20 cellular contexts compared by ENCODE assay signal in the genomic region with DNA sequence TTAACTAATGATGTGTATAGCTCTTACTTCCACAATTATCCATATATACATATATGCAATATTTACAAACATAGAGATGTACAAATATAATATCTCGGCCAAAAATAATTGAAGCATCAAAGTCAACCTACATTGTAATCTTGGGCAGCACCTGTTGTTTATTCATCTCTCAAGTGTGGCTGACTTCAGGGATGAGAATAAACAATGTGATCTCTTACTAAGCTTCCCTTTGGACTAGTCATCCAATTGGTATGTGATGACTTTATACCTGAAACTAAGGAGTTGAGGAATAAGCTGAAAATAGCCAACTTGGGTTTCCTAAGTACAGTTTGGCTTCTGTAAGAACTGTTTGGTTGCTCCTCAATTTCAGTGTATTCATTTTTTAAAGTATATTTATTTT.
DNase-seq lines count a peak whose midpoint lies in the region; ATAC-seq, FAIRE-seq and TF ChIP-seq lines count a peak whose summit lies in the region.
"Had no signal": no experiment of that assay in that cellular context is flagged by ENCODE, and none has a peak within 500 bp of the region (broad histone marks: within the 10 kb centered on the region; RNA-seq: fewer than 3 reads in every experiment).

No MANE protein-coding gene starts in this region.

- H3K9me2 ChIP-seq in PC-3 (replicated peaks; ENCODE audit: low read length): no peaks in the 10 kb centered on the region

- BruUV-seq in MCF 10A (replicated peaks; lab: Mats Ljungman, UMichigan): no TSS peak
- BruUV-seq in PC-3 (replicated peaks; lab: Mats Ljungman, UMichigan): no TSS peak

- TF ChIP-seq POLR2A in breast epithelium (IDR thresholded peaks at IDR 0.05): no peak

- DNase-seq in MCF 10A (ENCODE audit: unreplicated experiment): peak; percentile 74
- no peak for DNase-seq in breast epithelium (ENCODE audit: low spot score in 2 of 2)
- DNase-seq in PC-3: peak; percentile 90
- peak; percentile 89 for DNase-seq in epithelial cell of prostate (ENCODE audit: low read depth, low spot score)
- peak; percentile 70 for DNase-seq in urothelium cell line (ENCODE audit: low spot score)
- no peak for DNase-seq in D721Med (ENCODE audit: insufficient read length, low spot score)
- no peak for DNase-seq in stimulated activated naive CD8-positive, alpha-beta T cell treated with anti-CD3 and anti-CD28 coated beads, Interleukin-15, amount 100 ng/mL, for 72 hours
- DNase-seq in activated naive CD4-positive, alpha-beta T cell treated with Interleukin-2 at 50 U/mL for 16 hours: no peak
- DNase-seq: activated effector memory CD4-positive, alpha-beta T cell treated with anti-CD3 and anti-CD28 coated beads, Interleukin-2, amount 50 U/mL, for 16 hours; Caco-2; effector CD8-positive, alpha-beta T cell; foreskin melanocyte; KG1; NCI-H1694; NK-92 treated with Interleukin-12 subunit alpha and Interleukin-12 subunit beta, amount 100 ng/mL, for 24 hours had no signal

- POLR2A ChIA-PET in MCF 10A (lab: Yijun Ruan, JAX): no interaction called here
- POLR2A ChIA-PET in PC-3 (lab: Charles Lee; ENCODE audit: unreplicated experiment): no interaction called here

- FAIRE-seq in urothelium cell line (lab: Jason Lieb, UNC) (no peak), D721Med (lab: Jason Lieb, UNC) (no peak)

- no peaks in the 10 kb centered on the region for H3K9me3 ChIP-seq in breast epithelium
- no peaks in the 10 kb centered on the region for H3K9me3 ChIP-seq in PC-3 (ENCODE audit: low read length)
- H3K9me3 ChIP-seq: Caco-2 had no signal

- no peaks in the 10 kb centered on the region for H3K27me3 Mint-ChIP-seq in MCF 10A (ENCODE audit: insufficient read depth, unreplicated experiment)
- H3K27me3 Mint-ChIP-seq in stimulated activated naive CD8-positive, alpha-beta T cell treated with anti-CD3 and anti-CD28 coated beads, Interleukin-15, amount 100 ng/mL, for 72 hours: no peaks in the 10 kb centered on the region
- H3K27me3 Mint-ChIP-seq: brain; stimulated activated naive CD8-positive, alpha-beta T cell treated with anti-CD3 and anti-CD28 coated beads, Interleukin-15, Interleukin-2, amounts not matched to agents 100 ng/mL and 50 ng/mL, for 24 hours had no signal

- H3F3A ChIP-seq in PC-3 (ENCODE audit: low read length, unreplicated experiment): no peaks in the 10 kb centered on the region

- H3K27me3 ChIP-seq in breast epithelium (no peaks in the 10 kb centered on the region), PC-3 (ENCODE audit: low read length) (no peaks in the 10 kb centered on the region)

- no peaks in the 10 kb centered on the region for H4K20me1 ChIP-seq in PC-3 (ENCODE audit: low read length)

- H3K36me3 ChIP-seq in breast epithelium: no peaks in the 10 kb centered on the region
- no peaks in the 10 kb centered on the region for H3K36me3 ChIP-seq in PC-3 (ENCODE audit: low read depth, low read length)

- H3K4me1 ChIP-seq in breast epithelium (no peaks in the 10 kb centered on the region), PC-3 (ENCODE audit: insufficient read depth, low read length) (peaks cover 42% of the 10 kb centered on the region)

- H3K27ac Mint-ChIP-seq in MCF 10A (ENCODE audit: low read depth, unreplicated experiment): peak overlapping the region; percentile 11
- H3K27ac Mint-ChIP-seq in stimulated activated naive CD8-positive, alpha-beta T cell treated with anti-CD3 and anti-CD28 coated beads, Interleukin-15, amount 100 ng/mL, for 72 hours: no peak overlapping the region
- H3K27ac Mint-ChIP-seq: brain; GM23338; stimulated activated naive CD8-positive, alpha-beta T cell treated with anti-CD3 and anti-CD28 coated beads, Interleukin-15, Interleukin-2, amounts not matched to agents 100 ng/mL and 50 ng/mL, for 24 hours; WTC11 had no signal

- peaks cover 30% of the 10 kb centered on the region for H3K4me1 Mint-ChIP-seq in MCF 10A (ENCODE audit: insufficient read depth, unreplicated experiment)
- H3K4me1 Mint-ChIP-seq in stimulated activated naive CD8-positive, alpha-beta T cell treated with anti-CD3 and anti-CD28 coated beads, Interleukin-15, amount 100 ng/mL, for 72 hours: peaks cover 6% of the 10 kb centered on the region
- H3K4me1 Mint-ChIP-seq: brain, GM23338, WTC11 had no signal

- CTCF ChIA-PET in MCF 10A (lab: Yijun Ruan, JAX): interaction anchor here (0.5 to 0.6 kb wide), 2 partner anchors 182 to 330 kb away, joined by 4 to 5 read pairs; no protein-coding TSS in a partner anchor
- CTCF ChIA-PET in PC-3 (lab: Charles Lee): no interaction called here

- H3K4me2 ChIP-seq in PC-3 (ENCODE audit: low read length): peak overlapping the region; percentile 5; the same call in 1 of the 2 replicates
- H3K4me2 ChIP-seq: GM23338 had no signal

- H3K9me3 Mint-ChIP-seq in MCF 10A (ENCODE audit: unreplicated experiment): no peaks in the 10 kb centered on the region
- no peaks in the 10 kb centered on the region for H3K9me3 Mint-ChIP-seq in stimulated activated naive CD8-positive, alpha-beta T cell treated with anti-CD3 and anti-CD28 coated beads, Interleukin-15, amount 100 ng/mL, for 72 hours
- H3K9me3 Mint-ChIP-seq: brain; GM23338; stimulated activated naive CD8-positive, alpha-beta T cell treated with anti-CD3 and anti-CD28 coated beads, Interleukin-15, Interleukin-2, amounts not matched to agents 100 ng/mL and 50 ng/mL, for 24 hours; WTC11 had no signal

- H3K9ac ChIP-seq in PC-3 (ENCODE audit: low read length): no peak overlapping the region

- TF ChIP-seq CTCF in MCF 10A (IDR thresholded peaks at IDR 0.05; ENCODE audit: unreplicated experiment) (no peak), breast epithelium (IDR thresholded peaks at IDR 0.05) (no peak), PC-3 (conservative IDR thresholded peaks at IDR 0.05; ENCODE audit: low read depth, low read length) (no peak), D721Med (IDR thresholded peaks at IDR 0.05; ENCODE audit: insufficient read depth, missing control alignments) (no peak)

- H3K79me2 ChIP-seq in PC-3 (ENCODE audit: low read length): no peaks in the 10 kb centered on the region

- H3K36me3 Mint-ChIP-seq in MCF 10A (ENCODE audit: insufficient read depth, unreplicated experiment): no peaks in the 10 kb centered on the region
- H3K36me3 Mint-ChIP-seq: brain, WTC11 had no signal

- H2AFZ ChIP-seq in PC-3 (ENCODE audit: low read length): no peak overlapping the region
- H2AFZ ChIP-seq: GM23338 had no signal

- intact Hi-C loops in MCF 10A (cut with micrococcal nuclease): no loop called here
- intact Hi-C loops in breast epithelium (cut with DNase I; ENCODE audit: low total_unique reads): loop anchor here (1.0 kb wide), 1 partner anchor 16 kb away; no protein-coding TSS in a partner anchor
- intact Hi-C loops in PC-3 (cut with micrococcal nuclease): loop anchor here (2.0 to 5.0 kb wide), 2 partner anchors 62 to 159 kb away; no protein-coding TSS in a partner anchor

- H3K27ac ChIP-seq in breast epithelium (no peak overlapping the region), PC-3 (ENCODE audit: low read length) (peak overlapping the region; percentile 56), epithelial cell of prostate (peak overlapping the region; percentile 70)
- H3K27ac ChIP-seq: skin epidermis had no signal

- no peak overlapping the region for H3K4me3 ChIP-seq in breast epithelium
- no peak overlapping the region for H3K4me3 ChIP-seq in PC-3 (ENCODE audit: low read length)
- H3K4me3 ChIP-seq: GM23338, skin epidermis had no signal

- peak; percentile 79 for ATAC-seq in PC-3
- ATAC-seq in stimulated activated naive CD8-positive, alpha-beta T cell treated with anti-CD3 and anti-CD28 coated beads, Interleukin-15, amount 100 ng/mL, for 72 hours: no peak
- ATAC-seq: GM23338, WTC11 had no signal

- H3K4me3 Mint-ChIP-seq in MCF 10A (ENCODE audit: unreplicated experiment): no peak overlapping the region
- H3K4me3 Mint-ChIP-seq in stimulated activated naive CD8-positive, alpha-beta T cell treated with anti-CD3 and anti-CD28 coated beads, Interleukin-15, amount 100 ng/mL, for 72 hours: no peak overlapping the region
- H3K4me3 Mint-ChIP-seq: brain; GM23338; stimulated activated naive CD8-positive, alpha-beta T cell treated with anti-CD3 and anti-CD28 coated beads, Interleukin-15, Interleukin-2, amounts not matched to agents 100 ng/mL and 50 ng/mL, for 24 hours; WTC11 had no signal

Comparison
In these comparisons a context has a peak if more than half of its experiments do, and no peak if none do; other contexts are left out.
1. DNase-seq: peak in MCF 10A (single experiment), PC-3 (single experiment), epithelial cell of prostate (single experiment) and urothelium cell line (single experiment); none in breast epithelium (0 of 2), D721Med (single experiment), stimulated activated naive CD8-positive, alpha-beta T cell treated with anti-CD3 and anti-CD28 coated beads, Interleukin-15, amount 100 ng/mL, for 72 hours (0 of 2) and activated naive CD4-positive, alpha-beta T cell treated with Interleukin-2 at 50 U/mL for 16 hours (single experiment).
2. H3K27ac ChIP-seq: peak in PC-3 (single experiment) and epithelial cell of prostate (single experiment); none in breast epithelium (0 of 2).